1 cellular context compared by ENCODE assay signal in the genomic region with DNA sequence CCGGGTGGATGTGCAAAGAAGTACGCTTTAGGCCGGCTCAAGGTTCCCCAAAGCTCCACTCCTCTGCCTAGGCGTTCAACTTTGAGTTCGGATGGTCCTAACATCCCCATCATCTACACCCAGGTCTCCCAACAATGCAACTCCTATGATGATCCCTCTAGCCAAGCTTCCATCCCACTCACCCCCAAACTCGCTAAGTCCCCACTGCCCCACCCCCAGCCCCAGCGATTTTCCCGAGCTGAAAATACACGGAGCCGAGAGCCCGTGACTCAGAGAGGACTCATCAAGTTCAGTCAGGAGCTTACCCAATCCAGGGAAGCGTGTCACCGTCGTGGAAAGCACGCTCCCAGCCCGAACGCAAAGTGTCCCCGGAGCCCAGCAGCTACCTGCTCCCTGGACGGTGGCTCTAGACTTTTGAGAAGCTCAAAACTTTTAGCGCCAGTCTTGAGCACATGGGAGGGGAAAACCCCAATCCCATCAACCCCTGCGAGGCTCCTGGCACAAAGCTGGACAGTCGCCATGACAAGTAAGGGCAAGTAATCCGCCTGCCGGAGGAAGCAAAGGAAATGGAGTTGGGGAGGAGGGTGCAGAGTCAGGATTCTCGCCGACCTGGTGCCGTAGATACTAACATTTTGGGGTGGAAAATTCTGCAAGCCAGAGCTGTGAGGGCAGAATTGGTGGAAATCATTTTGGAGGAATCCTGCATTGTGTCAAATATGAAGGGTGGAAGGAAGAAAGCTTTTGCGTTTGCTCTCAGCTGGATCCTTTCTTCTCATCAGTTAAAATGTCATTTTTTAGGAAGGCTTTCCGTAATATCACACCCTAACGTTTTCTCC.
A peak's percentile ranks its signal among the peaks of the same experiment; 100 is the strongest.
TF ChIP-seq lines count a peak whose summit lies in the region.

Gene TP53 (minus strand): TSS at position 419 of the 836 bp plus-strand sequence. CDS start 10,896 bp downstream, outside the sequence.

TF ChIP-seq in HEK293, 187 proteins besides CTCF, POLR2A, EP300 and RAD21 (continued from another document and continues in another):
- TF ChIP-seq ZNF26 (tag by site-specific recombination; IDR thresholded peaks at IDR 0.05), result no peak
- TF ChIP-seq PATZ1 (tag by site-specific recombination; IDR thresholded peaks at IDR 0.05), result 0 out of 2 replicates have a peak, but pooled peaks have one; percentile 37
- no peak for TF ChIP-seq HOXC10 (CRISPR knock-in tag; IDR thresholded peaks at IDR 0.05)
- no peak for TF ChIP-seq SCRT2 (tag by site-specific recombination; IDR thresholded peaks at IDR 0.05)
- TF ChIP-seq ZNF837 (tag by site-specific recombination; IDR thresholded peaks at IDR 0.05), result no peak
- TF ChIP-seq KLF9 (tag by site-specific recombination; IDR thresholded peaks at IDR 0.05; ENCODE audit: low read depth), result peak; percentile 60; the same call in 1 of the 2 replicates
- TF ChIP-seq, protein P1, sequence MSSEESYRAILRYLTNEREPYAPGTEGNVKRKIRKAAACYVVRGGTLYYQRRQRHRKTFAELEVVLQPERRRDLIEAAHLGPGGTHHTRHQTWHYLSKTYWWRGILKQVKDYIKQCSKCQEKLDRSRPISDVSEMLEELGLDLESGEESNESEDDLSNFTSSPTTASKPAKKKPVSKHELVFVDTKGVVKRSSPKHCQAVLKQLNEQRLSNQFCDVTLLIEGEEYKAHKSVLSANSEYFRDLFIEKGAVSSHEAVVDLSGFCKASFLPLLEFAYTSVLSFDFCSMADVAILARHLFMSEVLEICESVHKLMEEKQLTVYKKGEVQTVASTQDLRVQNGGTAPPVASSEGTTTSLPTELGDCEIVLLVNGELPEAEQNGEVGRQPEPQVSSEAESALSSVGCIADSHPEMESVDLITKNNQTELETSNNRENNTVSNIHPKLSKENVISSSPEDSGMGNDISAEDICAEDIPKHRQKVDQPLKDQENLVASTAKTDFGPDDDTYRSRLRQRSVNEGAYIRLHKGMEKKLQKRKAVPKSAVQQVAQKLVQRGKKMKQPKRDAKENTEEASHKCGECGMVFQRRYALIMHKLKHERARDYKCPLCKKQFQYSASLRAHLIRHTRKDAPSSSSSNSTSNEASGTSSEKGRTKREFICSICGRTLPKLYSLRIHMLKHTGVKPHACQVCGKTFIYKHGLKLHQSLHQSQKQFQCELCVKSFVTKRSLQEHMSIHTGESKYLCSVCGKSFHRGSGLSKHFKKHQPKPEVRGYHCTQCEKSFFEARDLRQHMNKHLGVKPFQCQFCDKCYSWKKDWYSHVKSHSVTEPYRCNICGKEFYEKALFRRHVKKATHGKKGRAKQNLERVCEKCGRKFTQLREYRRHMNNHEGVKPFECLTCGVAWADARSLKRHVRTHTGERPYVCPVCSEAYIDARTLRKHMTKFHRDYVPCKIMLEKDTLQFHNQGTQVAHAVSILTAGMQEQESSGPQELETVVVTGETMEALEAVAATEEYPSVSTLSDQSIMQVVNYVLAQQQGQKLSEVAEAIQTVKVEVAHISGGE (tag by site-specific recombination; conservative IDR thresholded peaks at IDR 0.05; ENCODE audit: low read depth), result peak; percentile 45
- no peak for TF ChIP-seq ZNF48 (tag by site-specific recombination; IDR thresholded peaks at IDR 0.05)
- TF ChIP-seq ZNF292 (tag by site-specific recombination; IDR thresholded peaks at IDR 0.05; ENCODE audit: borderline replicate concordance, low read depth), result no peak
- TF ChIP-seq ZNF785 (tag by site-specific recombination; IDR thresholded peaks at IDR 0.05), result no peak
- peak; percentile 82 for TF ChIP-seq PRDM4 (tag by site-specific recombination; IDR thresholded peaks at IDR 0.05)
- TF ChIP-seq ZNF23 (tag by site-specific recombination; IDR thresholded peaks at IDR 0.05; ENCODE audit: borderline replicate concordance), result no peak
- no peak for TF ChIP-seq ZNF18 (tag by site-specific recombination; IDR thresholded peaks at IDR 0.05)
- no peak; the same call in 1 of the 2 replicates for TF ChIP-seq ZBTB8A (tag by site-specific recombination; IDR thresholded peaks at IDR 0.05)
- TF ChIP-seq ZNF174 (tag by site-specific recombination; IDR thresholded peaks at IDR 0.05), result no peak
- TF ChIP-seq ZBTB1 (tag by site-specific recombination; IDR thresholded peaks at IDR 0.05), result no peak
- TF ChIP-seq, protein P2, sequence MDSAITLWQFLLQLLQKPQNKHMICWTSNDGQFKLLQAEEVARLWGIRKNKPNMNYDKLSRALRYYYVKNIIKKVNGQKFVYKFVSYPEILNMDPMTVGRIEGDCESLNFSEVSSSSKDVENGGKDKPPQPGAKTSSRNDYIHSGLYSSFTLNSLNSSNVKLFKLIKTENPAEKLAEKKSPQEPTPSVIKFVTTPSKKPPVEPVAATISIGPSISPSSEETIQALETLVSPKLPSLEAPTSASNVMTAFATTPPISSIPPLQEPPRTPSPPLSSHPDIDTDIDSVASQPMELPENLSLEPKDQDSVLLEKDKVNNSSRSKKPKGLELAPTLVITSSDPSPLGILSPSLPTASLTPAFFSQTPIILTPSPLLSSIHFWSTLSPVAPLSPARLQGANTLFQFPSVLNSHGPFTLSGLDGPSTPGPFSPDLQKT (IDR thresholded peaks at IDR 0.05; ENCODE audit: borderline replicate concordance, low read depth, low read length), result no peak
- no peak for TF ChIP-seq ZFP3 (tag by site-specific recombination; IDR thresholded peaks at IDR 0.05; ENCODE audit: low read depth)
- no peak for TF ChIP-seq ZNF354C (tag by site-specific recombination; IDR thresholded peaks at IDR 0.05; ENCODE audit: borderline replicate concordance, low read depth)
- TF ChIP-seq KLF16 (tag by site-specific recombination; IDR thresholded peaks at IDR 0.05), result peak; percentile 92
- TF ChIP-seq, protein P3, sequence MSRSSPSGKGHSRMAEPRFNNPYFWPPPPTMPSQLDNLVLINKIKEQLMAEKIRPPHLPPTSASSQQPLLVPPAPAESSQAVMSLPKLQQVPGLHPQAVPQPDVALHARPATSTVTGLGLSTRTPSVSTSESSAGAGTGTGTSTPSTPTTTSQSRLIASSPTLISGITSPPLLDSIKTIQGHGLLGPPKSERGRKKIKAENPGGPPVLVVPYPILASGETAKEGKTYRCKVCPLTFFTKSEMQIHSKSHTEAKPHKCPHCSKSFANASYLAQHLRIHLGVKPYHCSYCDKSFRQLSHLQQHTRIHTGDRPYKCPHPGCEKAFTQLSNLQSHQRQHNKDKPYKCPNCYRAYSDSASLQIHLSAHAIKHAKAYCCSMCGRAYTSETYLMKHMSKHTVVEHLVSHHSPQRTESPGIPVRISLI (tag by site-specific recombination; IDR thresholded peaks at IDR 0.05), result no peak
- TF ChIP-seq, protein P4, sequence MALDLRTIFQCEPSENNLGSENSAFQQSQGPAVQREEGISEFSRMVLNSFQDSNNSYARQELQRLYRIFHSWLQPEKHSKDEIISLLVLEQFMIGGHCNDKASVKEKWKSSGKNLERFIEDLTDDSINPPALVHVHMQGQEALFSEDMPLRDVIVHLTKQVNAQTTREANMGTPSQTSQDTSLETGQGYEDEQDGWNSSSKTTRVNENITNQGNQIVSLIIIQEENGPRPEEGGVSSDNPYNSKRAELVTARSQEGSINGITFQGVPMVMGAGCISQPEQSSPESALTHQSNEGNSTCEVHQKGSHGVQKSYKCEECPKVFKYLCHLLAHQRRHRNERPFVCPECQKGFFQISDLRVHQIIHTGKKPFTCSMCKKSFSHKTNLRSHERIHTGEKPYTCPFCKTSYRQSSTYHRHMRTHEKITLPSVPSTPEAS (tag by site-specific recombination; IDR thresholded peaks at IDR 0.05), result no peak
- TF ChIP-seq ZNF335 (tag by site-specific recombination; conservative IDR thresholded peaks at IDR 0.05), result peak; percentile 77
- no peak for TF ChIP-seq ZNF148 (tag by site-specific recombination; IDR thresholded peaks at IDR 0.05; ENCODE audit: borderline replicate concordance)
- no peak for TF ChIP-seq ZNF211 (tag by site-specific recombination; IDR thresholded peaks at IDR 0.05; ENCODE audit: low read depth)
- no peak; the same call in 1 of the 2 replicates for TF ChIP-seq ZNF558 (tag by site-specific recombination; IDR thresholded peaks at IDR 0.05)
- TF ChIP-seq ZNF221 (tag by site-specific recombination; IDR thresholded peaks at IDR 0.05; ENCODE audit: borderline replicate concordance), result no peak
- peak; percentile 10; the same call in 1 of the 2 replicates for TF ChIP-seq ZNF184 (tag by site-specific recombination; IDR thresholded peaks at IDR 0.05)
- no peak for TF ChIP-seq ZFHX2 (tag by site-specific recombination; conservative IDR thresholded peaks at IDR 0.05)
- no peak for TF ChIP-seq MEIS1 (CRISPR knock-in tag; IDR thresholded peaks at IDR 0.05; ENCODE audit: borderline replicate concordance)
- TF ChIP-seq ZBTB44 (tag by site-specific recombination; IDR thresholded peaks at IDR 0.05), result no peak; the same call in 1 of the 2 replicates
- no peak for TF ChIP-seq ZNF214 (tag by site-specific recombination; IDR thresholded peaks at IDR 0.05; ENCODE audit: borderline replicate concordance)
